In the genomic region with DNA sequence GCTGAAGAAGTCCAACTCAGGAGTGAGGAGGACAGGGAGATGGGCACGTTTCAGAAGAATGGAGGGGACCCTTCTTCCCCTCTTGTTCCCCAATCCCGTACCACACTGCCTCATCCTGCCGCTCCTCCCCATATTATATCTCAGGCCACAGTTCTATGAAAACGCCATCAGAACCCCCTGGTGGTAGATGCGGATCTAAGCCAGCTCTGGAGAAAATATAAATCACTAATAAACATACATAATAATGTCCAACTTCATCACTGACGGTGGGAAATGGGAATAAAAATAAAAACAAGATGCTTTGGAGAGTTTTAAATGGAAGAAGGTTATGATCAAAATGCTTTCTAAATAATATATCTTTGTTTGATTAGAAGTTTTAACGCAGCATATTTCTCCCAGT, we compare ENCODE assay signal across 19 cellular contexts.
"Had no signal": no experiment of that assay in that cellular context is flagged by ENCODE, and none has a peak within 500 bp of the region (broad histone marks: within the 10 kb centered on the region; RNA-seq: fewer than 3 reads in every experiment).

No MANE protein-coding gene starts in this region.

- H3K27ac Mint-ChIP-seq: stimulated activated naive CD8-positive, alpha-beta T cell treated with anti-CD3 and anti-CD28 coated beads, Interleukin-15, Interleukin-2, amounts not matched to agents 100 ng/mL and 50 ng/mL, for 24 hours had no signal

- H3K9me3 ChIP-seq: ascending aorta, gastroesophageal sphincter, heart left ventricle, prostate gland, tibial nerve, vagina had no signal

- H3K9me3 Mint-ChIP-seq: stimulated activated naive CD8-positive, alpha-beta T cell treated with anti-CD3 and anti-CD28 coated beads, Interleukin-15, Interleukin-2, amounts not matched to agents 100 ng/mL and 50 ng/mL, for 24 hours had no signal

- DNase-seq: activated CD4-positive, alpha-beta T cell treated with anti-CD3 and anti-CD28 coated beads, Interleukin-2, amount 50 U/mL, for 1 hour; activated CD4-positive, CD25-positive, alpha-beta regulatory T cell treated with anti-CD3 and anti-CD28 coated beads, Interleukin-2, amount 50 U/mL, for 72 hours; activated CD8-positive, alpha-beta memory T cell treated with anti-CD3 and anti-CD28 coated beads, Interleukin-2, amount 50 U/mL, for 48 hours; activated effector memory CD4-positive, alpha-beta T cell treated with anti-CD3 and anti-CD28 coated beads, Interleukin-2, amount 50 U/mL, for 16 hours; activated naive CD4-positive, alpha-beta T cell treated with anti-CD3 and anti-CD28 coated beads, Interleukin-2, amount 50 U/mL, for 16 hours; activated T-cell treated with anti-CD3 and anti-CD28 coated beads, Interleukin-2, amount 50 U/mL, for 48 hours; cortex of kidney; heart left ventricle; kidney; right cardiac atrium had no signal

- H3K27ac ChIP-seq: ascending aorta, gastroesophageal sphincter, heart left ventricle, prostate gland, skin epidermis, tibial nerve, vagina had no signal

- H3K4me3 ChIP-seq: ascending aorta, gastroesophageal sphincter, heart left ventricle, prostate gland, skin epidermis, tibial nerve, vagina had no signal

- H3K36me3 ChIP-seq: ascending aorta, gastroesophageal sphincter, heart left ventricle, prostate gland, tibial nerve, vagina had no signal

- H3K4me1 ChIP-seq: ascending aorta, gastroesophageal sphincter, heart left ventricle, prostate gland, tibial nerve, vagina had no signal

- H3K27me3 Mint-ChIP-seq: stimulated activated naive CD8-positive, alpha-beta T cell treated with anti-CD3 and anti-CD28 coated beads, Interleukin-15, Interleukin-2, amounts not matched to agents 100 ng/mL and 50 ng/mL, for 24 hours had no signal

- H3K4me3 Mint-ChIP-seq: stimulated activated naive CD8-positive, alpha-beta T cell treated with anti-CD3 and anti-CD28 coated beads, Interleukin-15, Interleukin-2, amounts not matched to agents 100 ng/mL and 50 ng/mL, for 24 hours had no signal

- ATAC-seq: esophagus mucosa, gastroesophageal sphincter, heart left ventricle, left lobe of liver, right cardiac atrium had no signal

- H3K27me3 ChIP-seq: ascending aorta, tibial nerve, vagina had no signal
